In genomic region chr17:41530062-41531048, GRCh38 we compare ENCODE assay signal across 11 cellular contexts. TPM values are rescaled to one million over a fixed set of nuclear protein-coding genes. Genes with fewer than 3 reads are reported as not detected.
DNase-seq lines count a peak whose midpoint lies in the region; ATAC-seq, FAIRE-seq and TF ChIP-seq lines count a peak whose summit lies in the region.
"Had no signal": no experiment of that assay in that cellular context is flagged by ENCODE, and none has a peak within 500 bp of the region (broad histone marks: within the 10 kb centered on the region; RNA-seq: fewer than 3 reads in every experiment).

No MANE protein-coding gene starts in this region.

- CTCF ChIA-PET in K562 (lab: Yijun Ruan, JAX; ENCODE audit: low intra/inter-chr PET ratio) = interaction anchor here (0.7 kb wide), 1 partner anchor 56 kb away, joined by 6 read pairs; no protein-coding TSS in a partner anchor
- CTCF ChIA-PET in naive thymus-derived CD4-positive, alpha-beta T cell (lab: Charles Lee) = interaction anchor here (1.1 kb wide), 1 partner anchor 18 kb away, joined by 3 read pairs; no protein-coding TSS in a partner anchor

- TF ChIP-seq RAD21 in K562 (CRISPR knock-in tag; conservative IDR thresholded peaks at IDR 0.05 in 1 of 2, IDR thresholded peaks at IDR 0.05 in 1 of 2) = 0 out of 4 replicates have a peak, but pooled peaks of 1 of the 2 experiments have one; percentile 5

- H3K27me3 ChIP-seq in K562 (ENCODE audit: control insufficient read depth in 2 of 2, insufficient read depth in 2 of 2, low read length in 2 of 2) (no peaks in the 10 kb centered on the region), lower lobe of right lung (ENCODE audit: low read depth) (peaks cover 36% of the 10 kb centered on the region)
- peaks cover 3 to 23% of the 10 kb centered on the region in 2 donors for H3K27me3 ChIP-seq in naive thymus-derived CD4-positive, alpha-beta T cell (ENCODE audit: control insufficient read depth in 2 of 2, insufficient read depth in 2 of 2, low read length in 2 of 2)

- peak overlapping the region; percentile 80 for H2AFZ ChIP-seq in K562 (ENCODE audit: low read depth, low read length)

- peaks cover 36 to 76% (median 41%) of the 10 kb centered on the region in 5 donors for H3K27me3 Mint-ChIP-seq in naive thymus-derived CD4-positive, alpha-beta T cell

- H3K27ac ChIP-seq in K562 (ENCODE audit: extremely low read depth, low read depth, low read length) (peak overlapping the region; percentile 94), lower lobe of right lung (peak overlapping the region; percentile 89)
- H3K27ac ChIP-seq in naive thymus-derived CD4-positive, alpha-beta T cell (ENCODE audit: low read depth, low read length) = no peak overlapping the region

- no peaks in the 10 kb centered on the region for H3K36me3 Mint-ChIP-seq in naive thymus-derived CD4-positive, alpha-beta T cell
- H3K36me3 Mint-ChIP-seq: CD4-positive, CD25-positive, alpha-beta regulatory T cell; T-cell had no signal

- no peak; the same call in 1 of the 2 replicates for TF ChIP-seq POLR2A in K562 (conservative IDR thresholded peaks at IDR 0.05)

- no peak overlapping the region for H3K27ac Mint-ChIP-seq in naive thymus-derived CD4-positive, alpha-beta T cell
- H3K27ac Mint-ChIP-seq: memory B cell, T-cell had no signal

- H3K4me1 ChIP-seq in K562 (replicated peaks in 1 of 2; ENCODE audit: control insufficient read depth in 2 of 2, insufficient read depth in 2 of 2, low read length in 2 of 2) (peaks cover 45 to 58% of the 10 kb centered on the region in 2 experiments), lower lobe of right lung (peaks cover 13% of the 10 kb centered on the region)
- H3K4me1 ChIP-seq in naive thymus-derived CD4-positive, alpha-beta T cell (ENCODE audit: control insufficient read depth in 2 of 2, insufficient read depth in 2 of 2, low read length in 2 of 2) = peaks cover 0 to 4% of the 10 kb centered on the region in 2 donors

- FAIRE-seq in K562 (lab: Jason Lieb, UNC) = peak; percentile 100

- BruUV-seq in K562 (replicated peaks; lab: Mats Ljungman, UMichigan) = TSS peak; percentile 70

- no peaks in the 10 kb centered on the region for H3K9me1 ChIP-seq in K562 (ENCODE audit: control insufficient read depth, insufficient read depth, low read length)

- no peaks in the 10 kb centered on the region for H3K9me3 ChIP-seq in K562 (replicated peaks; ENCODE audit: control insufficient read depth, insufficient read depth, low read depth, low read length)
- H3K9me3 ChIP-seq in lower lobe of right lung = no peaks in the 10 kb centered on the region
- H3K9me3 ChIP-seq in naive thymus-derived CD4-positive, alpha-beta T cell (ENCODE audit: control insufficient read depth in 2 of 3, low read length in 3 of 3) = no peaks in the 10 kb centered on the region

- H3K9me3 Mint-ChIP-seq in naive thymus-derived CD4-positive, alpha-beta T cell = no peaks in the 10 kb centered on the region
- H3K9me3 Mint-ChIP-seq: T-cell had no signal

- POLR2A ChIA-PET in K562 (lab: Yijun Ruan, JAX) = interaction anchor here (0.5 to 4.3 kb wide), 10 partner anchors 9 to 636 kb away, joined by 3 to 23 read pairs (median 4); partner anchors contain the start of gene EIF1
- POLR2A ChIA-PET in naive thymus-derived CD4-positive, alpha-beta T cell (lab: Charles Lee) = no interaction called here

- no peak overlapping the region for H3K4me3 Mint-ChIP-seq in naive thymus-derived CD4-positive, alpha-beta T cell
- H3K4me3 Mint-ChIP-seq: CD4-positive, CD25-positive, alpha-beta regulatory T cell; memory B cell had no signal

- ATAC-seq in K562 = peak; percentile 76
- peak; percentile 30 to 62 for ATAC-seq in lower lobe of right lung
- no peak for ATAC-seq in naive thymus-derived CD4-positive, alpha-beta T cell
- ATAC-seq in HG02938 (IDR thresholded peaks at IDR 0.05; ENCODE audit: unreplicated experiment) = no peak
- ATAC-seq: T-cell had no signal

- H3K36me3 ChIP-seq in K562 (ENCODE audit: control insufficient read depth, insufficient read depth, low read length) = peaks cover 6% of the 10 kb centered on the region; the same call in 1 of the 3 replicates
- no peaks in the 10 kb centered on the region for H3K36me3 ChIP-seq in lower lobe of right lung
- no peaks in the 10 kb centered on the region for H3K36me3 ChIP-seq in naive thymus-derived CD4-positive, alpha-beta T cell (ENCODE audit: control insufficient read depth in 2 of 3, insufficient read depth in 3 of 3, low read length in 3 of 3)

- intact Hi-C loops in K562 (cut with micrococcal nuclease) = no loop called here
- intact Hi-C loops in lower lobe of right lung (cut with DNase I) = no loop called here
- intact Hi-C loops in naive thymus-derived CD4-positive, alpha-beta T cell (cut with micrococcal nuclease) = no loop called here

- peak overlapping the region; percentile 87 for H3K4me2 ChIP-seq in K562 (ENCODE audit: insufficient read depth, low read length)

- peak; percentile 89 for TF ChIP-seq EP300 in K562 (IDR thresholded peaks at IDR 0.05; ENCODE audit: low read length)

- peak overlapping the region; percentile 62 to 86; a peak in 3 of 4 replicates for H3K9ac ChIP-seq in K562 (ENCODE audit: insufficient read depth in 1 of 2, low read depth in 2 of 2, low read length in 2 of 2)

- in situ Hi-C loops in K562 (cut with MboI) = no loop called here

- H3K4me3 ChIP-seq in K562 = peak overlapping the region; percentile 11
- no peak overlapping the region for H3K4me3 ChIP-seq in lower lobe of right lung
- H3K4me3 ChIP-seq in naive thymus-derived CD4-positive, alpha-beta T cell (ENCODE audit: low read length) = no peak overlapping the region

- H4K20me1 ChIP-seq in K562 (replicated peaks; ENCODE audit: control insufficient read depth, insufficient read depth, low read length) = no peaks in the 10 kb centered on the region; the same call in 1 of the 2 replicates

- DNase-seq in A172 (ENCODE audit: low spot score) (peak; percentile 99), HT-29 (ENCODE audit: low spot score) (peak; percentile 95), K562 (ENCODE audit: extremely low read depth in 1 of 4, low spot score in 3 of 4) (peak; percentile 88 to 96 (median 90)), lower lobe of right lung (no peak), NCI-H2196 treated with DMSO at 0.1 percent for 48 hours (lab: John Stamatoyannopoulos, UW; ENCODE audit: unreplicated experiment) (no peak), NOMO-1 treated with DMSO at 0.1 percent for 48 hours (lab: John Stamatoyannopoulos, UW; ENCODE audit: unreplicated experiment) (no peak)
- DNase-seq in naive thymus-derived CD4-positive, alpha-beta T cell = no peak
- DNase-seq: CD4-positive, CD25-positive, alpha-beta regulatory T cell; T-cell had no signal

- 0% methylated on average over 8 of the region's 8 CpGs for WGBS in K562 (ENCODE audit: insufficient coverage, low coverage, missing lambda C conversion rate)

- TF ChIP-seq CTCF in K562 (IDR thresholded peaks at IDR 0.05 in 2 of 3, conservative IDR thresholded peaks at IDR 0.05 in 1 of 3; ENCODE audit: insufficient read depth in 2 of 3, low read depth in 1 of 3, low read length in 3 of 3) (no peak; a peak in 1 of 6 replicates), lower lobe of right lung (IDR thresholded peaks at IDR 0.05) (no peak)

- H3K79me2 ChIP-seq in K562 (ENCODE audit: control insufficient read depth, insufficient read depth, low read length) = peaks cover 32% of the 10 kb centered on the region

- H3K4me1 Mint-ChIP-seq in naive thymus-derived CD4-positive, alpha-beta T cell = peaks cover 0 to 21% (median 4%) of the 10 kb centered on the region in 7 donors

RNA-seq across cellular contexts. Expression of gene KRT19, which starts 2.2 kb away (rescaled TPM):
- total RNA-seq in A172 (2014; rRNA removed; shearing (Covaris generic)) = 8.5 and 11.5 TPM in 2 replicates
- total RNA-seq in HT-29 (2014; rRNA removed; shearing (Covaris generic)) = 2,402 and 2,405 TPM in 2 replicates
- 25.0 and 82.2 TPM in 2 replicates for total RNA-seq in K562 (2011; cell fraction: chromatin; rRNA removed; ENCODE audit: low replicate concordance)
- total RNA-seq in K562 (2011; cell fraction: nucleolus; rRNA removed) = 61.2 and 82.9 TPM in 2 replicates
- total RNA-seq in K562 (2011; cell fraction: nucleoplasm; rRNA removed) = 39.3 and 39.4 TPM in 2 replicates
- 120 and 137 TPM in 2 replicates for total RNA-seq in K562 (2014; rRNA removed)
- 25.8 and 41.2 TPM in 2 replicates for total RNA-seq in K562 (2014; rRNA removed; fragmentation: Illumina TruSeq; extraction: Trizol)
- total RNA-seq in K562 (2015; rRNA removed; fragmentation: Illumina TruSeq; extraction: Trizol) = 91.7 and 92.6 TPM in 2 replicates
- 151 TPM in 2 replicates for total RNA-seq in K562 (2021)
- polyA plus RNA-seq in K562 (2011; rRNA removed) = 96.3 and 121 TPM in 2 replicates
- polyA plus RNA-seq in K562 (2011; cell fraction: cytosol; rRNA removed) = 119 and 275 TPM in 2 replicates
- 88.5 and 137 TPM in 2 replicates for polyA plus RNA-seq in K562 (2011; cell fraction: nucleus; rRNA removed)
- polyA plus RNA-seq in K562 (2012) = 152 and 175 TPM in 2 replicates
- 66.5 and 76.7 TPM in 2 replicates for polyA plus RNA-seq in K562 (2014; fragmentation: Illumina TruSeq; extraction: Trizol)
- polyA plus RNA-seq in K562 (2014; fragmentation: Nextera tagmentation; extraction: Ambion mirVana) = 10 to 100 TPM; 18.5 to 21.5 TPM
- polyA plus RNA-seq in K562 (2014; rRNA removed) = 80.2 and 104 TPM in 2 replicates
- polyA minus RNA-seq in K562 (2011; rRNA and poly(A)+ RNA removed) = 67.1 and 116 TPM in 2 replicates
- 126 and 127 TPM in 2 replicates for polyA minus RNA-seq in K562 (2011; cell fraction: cytosol; rRNA and poly(A)+ RNA removed)
- 31.4 and 35.8 TPM in 2 replicates for polyA minus RNA-seq in K562 (2011; cell fraction: nucleus; rRNA and poly(A)+ RNA removed)
- total RNA-seq in lower lobe of right lung = 212 TPM
- total RNA-seq in naive thymus-derived CD4-positive, alpha-beta T cell = not detected
- not detected for polyA plus RNA-seq in naive thymus-derived CD4-positive, alpha-beta T cell
- total RNA-seq: CD4-positive, CD25-positive, alpha-beta regulatory T cell had no signal
- polyA plus RNA-seq: CD4-positive, CD25-positive, alpha-beta regulatory T cell had no signal

RNA-seq across cellular contexts. Expression of gene KRT15, which starts 11.7 kb away (rescaled TPM):
- total RNA-seq in A172 (2014; rRNA removed; shearing (Covaris generic)) = 29.8 and 31.9 TPM in 2 replicates
- total RNA-seq in HT-29 (2014; rRNA removed; shearing (Covaris generic)) = 14.1 and 15.9 TPM in 2 replicates
- total RNA-seq in K562 (2011; cell fraction: chromatin; rRNA removed; ENCODE audit: low replicate concordance) = 2.1 and 4.1 TPM in 2 replicates
- total RNA-seq in K562 (2011; cell fraction: nucleolus; rRNA removed) = 1.6 and 2.8 TPM in 2 replicates
- total RNA-seq in K562 (2011; cell fraction: nucleoplasm; rRNA removed) = 1.2 and 3.0 TPM in 2 replicates
- total RNA-seq in K562 (2014; rRNA removed) (0.37 and 2.4 TPM in 2 replicates), K562 (2014; rRNA removed; fragmentation: Illumina TruSeq; extraction: Trizol) (0.44 and 0.89 TPM in 2 replicates), K562 (2015; rRNA removed; fragmentation: Illumina TruSeq; extraction: Trizol) (0.29 and 0.68 TPM in 2 replicates), K562 (2021) (0.34 and 0.95 TPM in 2 replicates), lower lobe of right lung (9.0 TPM)
- polyA plus RNA-seq in K562 (2011; rRNA removed) (2.1 and 4.4 TPM in 2 replicates), K562 (2014; fragmentation: Illumina TruSeq; extraction: Trizol) (0.49 and 1.1 TPM in 2 replicates), K562 (2014; fragmentation: Nextera tagmentation; extraction: Ambion mirVana) (under 1 TPM; 0.28 to 0.60 TPM), K562 (2014; rRNA removed) (0.56 and 2.0 TPM in 2 replicates)
- 1.7 and 2.4 TPM in 2 replicates for polyA plus RNA-seq in K562 (2011; cell fraction: cytosol; rRNA removed)
- polyA plus RNA-seq in K562 (2011; cell fraction: nucleus; rRNA removed) = 1.9 and 8.5 TPM in 2 replicates
- 1.1 and 1.4 TPM in 2 replicates for polyA plus RNA-seq in K562 (2012)
- 0.39 and 1.2 TPM in 2 replicates for polyA minus RNA-seq in K562 (2011; rRNA and poly(A)+ RNA removed)
- polyA minus RNA-seq in K562 (2011; cell fraction: cytosol; rRNA and poly(A)+ RNA removed) = not detected in 2 replicates
- 0.67 and 1.1 TPM in 2 replicates for polyA minus RNA-seq in K562 (2011; cell fraction: nucleus; rRNA and poly(A)+ RNA removed)
- total RNA-seq in naive thymus-derived CD4-positive, alpha-beta T cell = not detected
- polyA plus RNA-seq in naive thymus-derived CD4-positive, alpha-beta T cell = not detected
- total RNA-seq: CD4-positive, CD25-positive, alpha-beta regulatory T cell had no signal
- polyA plus RNA-seq: CD4-positive, CD25-positive, alpha-beta regulatory T cell had no signal

RNA-seq across cellular contexts. Expression of gene KRT13, which starts 24.9 kb away (rescaled TPM):
- 2.7 and 2.8 TPM in 2 replicates for total RNA-seq in A172 (2014; rRNA removed; shearing (Covaris generic))
- 35.5 and 45.8 TPM in 2 replicates for total RNA-seq in HT-29 (2014; rRNA removed; shearing (Covaris generic))
- total RNA-seq in K562 (2011; cell fraction: chromatin; rRNA removed; ENCODE audit: low replicate concordance) = 0.21 and 0.76 TPM in 2 replicates
- total RNA-seq in K562 (2011; cell fraction: nucleolus; rRNA removed) = not detected in 2 replicates
- not detected in 2 replicates for total RNA-seq in K562 (2011; cell fraction: nucleoplasm; rRNA removed)
- 1.1 TPM in 1 of 2 replicates, not detected in the other for total RNA-seq in K562 (2014; rRNA removed)
- not detected in 2 replicates for total RNA-seq in K562 (2014; rRNA removed; fragmentation: Illumina TruSeq; extraction: Trizol)
- total RNA-seq in K562 (2015; rRNA removed; fragmentation: Illumina TruSeq; extraction: Trizol) = 0.11 TPM in 1 of 2 replicates, not detected in the other
- 0.22 TPM in 1 of 2 replicates, not detected in the other for total RNA-seq in K562 (2021)
- polyA plus RNA-seq in K562 (2011; rRNA removed) = 0.16 and 0.26 TPM in 2 replicates
- 0.48 and 0.58 TPM in 2 replicates for polyA plus RNA-seq in K562 (2011; cell fraction: cytosol; rRNA removed)
- polyA plus RNA-seq in K562 (2011; cell fraction: nucleus; rRNA removed) = 0.93 and 3.3 TPM in 2 replicates
- polyA plus RNA-seq in K562 (2012) = 0.17 and 0.36 TPM in 2 replicates
- 0.30 TPM in 1 of 2 replicates, not detected in the other for polyA plus RNA-seq in K562 (2014; fragmentation: Illumina TruSeq; extraction: Trizol)
- under 1 TPM in 1 of 2 experiments, not detected in 1; 0.13 TPM for polyA plus RNA-seq in K562 (2014; fragmentation: Nextera tagmentation; extraction: Ambion mirVana)
- 0.28 TPM in 1 of 2 replicates, not detected in the other for polyA plus RNA-seq in K562 (2014; rRNA removed)
- 0.15 and 0.28 TPM in 2 replicates for polyA minus RNA-seq in K562 (2011; rRNA and poly(A)+ RNA removed)
- polyA minus RNA-seq in K562 (2011; cell fraction: cytosol; rRNA and poly(A)+ RNA removed) = not detected in 2 replicates
- 0.22 and 0.54 TPM in 2 replicates for polyA minus RNA-seq in K562 (2011; cell fraction: nucleus; rRNA and poly(A)+ RNA removed)
- total RNA-seq in lower lobe of right lung = 5.2 TPM
- total RNA-seq in naive thymus-derived CD4-positive, alpha-beta T cell = not detected
- not detected for polyA plus RNA-seq in naive thymus-derived CD4-positive, alpha-beta T cell
- total RNA-seq: CD4-positive, CD25-positive, alpha-beta regulatory T cell; T-cell had no signal
- polyA plus RNA-seq: CD4-positive, CD25-positive, alpha-beta regulatory T cell had no signal

RNA-seq across cellular contexts. Expression of gene KRT36, which starts 40.6 kb away (rescaled TPM):
- 0.05 TPM in 1 of 2 replicates, not detected in the other for total RNA-seq in A172 (2014; rRNA removed; shearing (Covaris generic))
- total RNA-seq in HT-29 (2014; rRNA removed; shearing (Covaris generic)) = not detected in 2 replicates
- total RNA-seq in K562 (2011; cell fraction: chromatin; rRNA removed; ENCODE audit: low replicate concordance) = not detected in 2 replicates
- total RNA-seq in K562 (2011; cell fraction: nucleolus; rRNA removed) = not detected in 2 replicates
- total RNA-seq in K562 (2011; cell fraction: nucleoplasm; rRNA removed) = not detected in 2 replicates
- total RNA-seq in K562 (2014; rRNA removed) (not detected in 2 replicates), K562 (2014; rRNA removed; fragmentation: Illumina TruSeq; extraction: Trizol) (not detected in 2 replicates), K562 (2015; rRNA removed; fragmentation: Illumina TruSeq; extraction: Trizol) (not detected in 2 replicates), K562 (2021) (not detected in 2 replicates), lower lobe of right lung (not detected)
- polyA plus RNA-seq in K562 (2011; rRNA removed) (0.04 TPM in 2 replicates), K562 (2014; fragmentation: Illumina TruSeq; extraction: Trizol) (not detected in 2 replicates), K562 (2014; fragmentation: Nextera tagmentation; extraction: Ambion mirVana) (not detected), K562 (2014; rRNA removed) (not detected in 2 replicates)
- 0.03 and 0.06 TPM in 2 replicates for polyA plus RNA-seq in K562 (2011; cell fraction: cytosol; rRNA removed)
- polyA plus RNA-seq in K562 (2011; cell fraction: nucleus; rRNA removed) = 0.20 TPM in 1 of 2 replicates, not detected in the other
- not detected in 2 replicates for polyA plus RNA-seq in K562 (2012)
- not detected in 2 replicates for polyA minus RNA-seq in K562 (2011; rRNA and poly(A)+ RNA removed)
- polyA minus RNA-seq in K562 (2011; cell fraction: cytosol; rRNA and poly(A)+ RNA removed) = not detected in 2 replicates
- not detected in 2 replicates for polyA minus RNA-seq in K562 (2011; cell fraction: nucleus; rRNA and poly(A)+ RNA removed)
- not detected for total RNA-seq in naive thymus-derived CD4-positive, alpha-beta T cell
- polyA plus RNA-seq in naive thymus-derived CD4-positive, alpha-beta T cell = not detected
- total RNA-seq: CD4-positive, CD25-positive, alpha-beta regulatory T cell; T-cell had no signal
- polyA plus RNA-seq: CD4-positive, CD25-positive, alpha-beta regulatory T cell had no signal

RNA-seq across cellular contexts. Expression of gene KRT9, which starts 41.5 kb away (rescaled TPM):
- not detected in 2 replicates for total RNA-seq in A172 (2014; rRNA removed; shearing (Covaris generic))
- total RNA-seq in HT-29 (2014; rRNA removed; shearing (Covaris generic)) = not detected in 2 replicates
- total RNA-seq in K562 (2011; cell fraction: chromatin; rRNA removed; ENCODE audit: low replicate concordance) = not detected in 2 replicates
- total RNA-seq in K562 (2011; cell fraction: nucleolus; rRNA removed) = not detected in 2 replicates
- not detected in 2 replicates for total RNA-seq in K562 (2011; cell fraction: nucleoplasm; rRNA removed)
- total RNA-seq in K562 (2014; rRNA removed) (not detected in 2 replicates), K562 (2014; rRNA removed; fragmentation: Illumina TruSeq; extraction: Trizol) (not detected in 2 replicates), K562 (2015; rRNA removed; fragmentation: Illumina TruSeq; extraction: Trizol) (not detected in 2 replicates), K562 (2021) (not detected in 2 replicates), lower lobe of right lung (not detected)
- polyA plus RNA-seq in K562 (2011; rRNA removed) (not detected in 2 replicates), K562 (2014; fragmentation: Illumina TruSeq; extraction: Trizol) (not detected in 2 replicates), K562 (2014; fragmentation: Nextera tagmentation; extraction: Ambion mirVana) (under 1 TPM in 1 of 2 experiments, not detected in 1; 0.03 TPM), K562 (2014; rRNA removed) (not detected in 2 replicates)
- 0.03 TPM in 1 of 2 replicates, not detected in the other for polyA plus RNA-seq in K562 (2011; cell fraction: cytosol; rRNA removed)
- not detected in 2 replicates for polyA plus RNA-seq in K562 (2011; cell fraction: nucleus; rRNA removed)
- polyA plus RNA-seq in K562 (2012) = not detected in 2 replicates
- not detected in 2 replicates for polyA minus RNA-seq in K562 (2011; rRNA and poly(A)+ RNA removed)
- not detected in 2 replicates for polyA minus RNA-seq in K562 (2011; cell fraction: cytosol; rRNA and poly(A)+ RNA removed)
- not detected in 2 replicates for polyA minus RNA-seq in K562 (2011; cell fraction: nucleus; rRNA and poly(A)+ RNA removed)
- total RNA-seq in naive thymus-derived CD4-positive, alpha-beta T cell = not detected
- not detected for polyA plus RNA-seq in naive thymus-derived CD4-positive, alpha-beta T cell
- total RNA-seq: CD4-positive, CD25-positive, alpha-beta regulatory T cell; T-cell had no signal
- polyA plus RNA-seq: CD4-positive, CD25-positive, alpha-beta regulatory T cell had no signal

Comparison
In these comparisons a context has a peak if more than half of its experiments do, and no peak if none do; other contexts are left out.
1. DNase-seq: peak in A172 (single experiment), HT-29 (single experiment) and K562 (4 of 4); none in lower lobe of right lung (single experiment), naive thymus-derived CD4-positive, alpha-beta T cell (0 of 9), NCI-H2196 treated with DMSO at 0.1 percent for 48 hours (single experiment) and NOMO-1 treated with DMSO at 0.1 percent for 48 hours (single experiment).
2. ATAC-seq: peak in K562 (single experiment) and lower lobe of right lung (2 of 2); none in naive thymus-derived CD4-positive, alpha-beta T cell (single experiment) and HG02938 (single experiment).
3. RNA of gene KRT19, which starts 2.2 kb away (total RNA-seq): 2,402 to 2,405 TPM in HT-29; 212 TPM in lower lobe of right lung (single experiment), 25.0 to 151 TPM in K562, 8.5 to 11.5 TPM in A172 and not detected in naive thymus-derived CD4-positive, alpha-beta T cell; every median in the first group is over 10 times any median in the second.